Comparison of ENCODE assay signal across 17 cellular contexts in genomic region chr2:161147856-161148255, GRCh38. TPM values are rescaled to one million over a fixed set of nuclear protein-coding genes. Genes with fewer than 3 reads are reported as not detected.
A peak's percentile ranks its signal among the peaks of the same experiment; 100 is the strongest.
DNase-seq lines count a peak whose midpoint lies in the region; ATAC-seq and TF ChIP-seq lines count a peak whose summit lies in the region.
"Had no signal": no experiment of that assay in that cellular context is flagged by ENCODE, and none has a peak within 500 bp of the region (broad histone marks: within the 10 kb centered on the region; RNA-seq: fewer than 3 reads in every experiment).

No MANE protein-coding gene starts in this region.

- TF ChIP-seq CTCF in progenitor cell of endocrine pancreas (IDR thresholded peaks at IDR 0.05; ENCODE audit: unreplicated experiment) = no peak

- DNase-seq in naive B cell (no peak), NOMO-1 treated with dmso at 0.1 percent for 144 hours (lab: John Stamatoyannopoulos, UW; ENCODE audit: unreplicated experiment) (no peak), progenitor cell of endocrine pancreas (ENCODE audit: low spot score, unreplicated experiment) (no peak)
- DNase-seq: activated CD4-positive, alpha-beta memory T cell treated with anti-CD3 and anti-CD28 coated beads for 36 hours; activated T-cell treated with anti-CD3 and anti-CD28 coated beads, Interleukin-2, amount 50 U/mL, for 72 hours; dorsolateral prefrontal cortex; GF-D8; NCI-H2107; nephron progenitor cell had no signal

- peaks cover 67 to 79% (median 71%) of the 10 kb centered on the region in 3 donors for H3K4me1 Mint-ChIP-seq in naive B cell
- peaks cover 63% of the 10 kb centered on the region for H3K4me1 Mint-ChIP-seq in activated T-helper 17 cell treated with anti-CD3 and anti-CD28 coated beads, Interleukin-2, amount 50 U/mL, for 72 hours
- no peaks in the 10 kb centered on the region for H3K4me1 Mint-ChIP-seq in progenitor cell of endocrine pancreas (ENCODE audit: low read depth)
- H3K4me1 Mint-ChIP-seq: nephron progenitor cell had no signal

- H3K9me3 Mint-ChIP-seq in naive B cell (peaks cover 8 to 65% (median 44%) of the 10 kb centered on the region in 7 donors), progenitor cell of endocrine pancreas (ENCODE audit: low read depth) (peaks cover 48% of the 10 kb centered on the region)
- H3K9me3 Mint-ChIP-seq in activated T-helper 17 cell treated with anti-CD3 and anti-CD28 coated beads, Interleukin-2, amount 50 U/mL, for 72 hours = peaks cover 24% of the 10 kb centered on the region
- H3K9me3 Mint-ChIP-seq: type B pancreatic cell had no signal

- H3K4me3 Mint-ChIP-seq in naive B cell (peak overlapping the region in 3 of 8 donors; percentile 1 to 59 (median 44)), progenitor cell of endocrine pancreas (ENCODE audit: low read depth) (no peak overlapping the region)
- no peak overlapping the region for H3K4me3 Mint-ChIP-seq in activated T-helper 17 cell treated with anti-CD3 and anti-CD28 coated beads, Interleukin-2, amount 50 U/mL, for 72 hours
- H3K4me3 Mint-ChIP-seq: activated CD4-positive, alpha-beta memory T cell treated with anti-CD3 and anti-CD28 coated beads for 36 hours; activated T-cell treated with anti-CD3 and anti-CD28 coated beads, Interleukin-2, amount 50 U/mL, for 72 hours; nephron progenitor cell; stimulated activated effector memory CD8-positive, alpha-beta T cell treated with anti-CD3 and anti-CD28 coated beads, Interleukin-12 subunit alpha, Interleukin-12 subunit beta, amount 100 ng/mL, for 72 hours; type B pancreatic cell had no signal

- peak; percentile 60 for ATAC-seq in GM18907 (IDR thresholded peaks at IDR 0.05; ENCODE audit: unreplicated experiment)
- ATAC-seq in GM21723 (IDR thresholded peaks at IDR 0.05; ENCODE audit: unreplicated experiment) = peak; percentile 57
- ATAC-seq in HG03108 (IDR thresholded peaks at IDR 0.05; ENCODE audit: unreplicated experiment) = peak; percentile 73
- peak; percentile 64 to 76 for ATAC-seq in naive B cell (ENCODE audit: low read depth in 2 of 2)
- ATAC-seq in activated T-helper 17 cell treated with anti-CD3 and anti-CD28 coated beads, Interleukin-2, amount 50 U/mL, for 72 hours (replicated peaks) = no peak
- ATAC-seq: activated T-cell treated with anti-CD3 and anti-CD28 coated beads, Interleukin-2, amount 50 U/mL, for 72 hours; Panc1; SK-N-SH treated with all-trans-retinoic acid at 6 μM for 48 hours; stimulated activated effector memory CD8-positive, alpha-beta T cell treated with anti-CD3 and anti-CD28 coated beads, Interleukin-12 subunit alpha, Interleukin-12 subunit beta, amount 100 ng/mL, for 72 hours had no signal

- peak overlapping the region in 3 of 6 donors; percentile 55 to 85 (median 56) for H3K27ac Mint-ChIP-seq in naive B cell
- H3K27ac Mint-ChIP-seq in activated T-helper 17 cell treated with anti-CD3 and anti-CD28 coated beads, Interleukin-2, amount 50 U/mL, for 72 hours = no peak overlapping the region
- H3K27ac Mint-ChIP-seq in progenitor cell of endocrine pancreas = no peak overlapping the region
- H3K27ac Mint-ChIP-seq: activated CD4-positive, alpha-beta memory T cell treated with anti-CD3 and anti-CD28 coated beads for 36 hours; activated T-cell treated with anti-CD3 and anti-CD28 coated beads, Interleukin-2, amount 50 U/mL, for 72 hours; nephron progenitor cell; stimulated activated effector memory CD8-positive, alpha-beta T cell treated with anti-CD3 and anti-CD28 coated beads, Interleukin-12 subunit alpha, Interleukin-12 subunit beta, amount 100 ng/mL, for 72 hours; type B pancreatic cell had no signal

- H3K36me3 Mint-ChIP-seq in naive B cell (peaks cover 61 to 83% of the 10 kb centered on the region in 2 donors), progenitor cell of endocrine pancreas (ENCODE audit: insufficient read depth) (peaks cover 7% of the 10 kb centered on the region)
- H3K36me3 Mint-ChIP-seq in activated T-helper 17 cell treated with anti-CD3 and anti-CD28 coated beads, Interleukin-2, amount 50 U/mL, for 72 hours (ENCODE audit: low read depth) = peaks cover 93% of the 10 kb centered on the region
- H3K36me3 Mint-ChIP-seq: type B pancreatic cell had no signal

- H3K27me3 Mint-ChIP-seq in naive B cell = no peaks in the 10 kb centered on the region
- no peaks in the 10 kb centered on the region for H3K27me3 Mint-ChIP-seq in activated T-helper 17 cell treated with anti-CD3 and anti-CD28 coated beads, Interleukin-2, amount 50 U/mL, for 72 hours
- H3K27me3 Mint-ChIP-seq in progenitor cell of endocrine pancreas = no peaks in the 10 kb centered on the region
- H3K27me3 Mint-ChIP-seq: activated CD4-positive, alpha-beta memory T cell treated with anti-CD3 and anti-CD28 coated beads for 36 hours; type B pancreatic cell had no signal

RNA-seq across cellular contexts. Expression of gene TANK, which starts 12.4 kb away (rescaled TPM):
- polyA plus RNA-seq in naive B cell (ENCODE audit: low read depth in 6 of 6) = 100 to 1,000 TPM; 132 to 167 (median 136) TPM
- 100 to 1,000 TPM; 110 to 114 TPM for total RNA-seq in activated T-helper 17 cell treated with anti-CD3 and anti-CD28 coated beads, Interleukin-2, amount 50 U/mL, for 72 hours
- total RNA-seq in progenitor cell of endocrine pancreas = 33.5 and 34.4 TPM in 2 replicates
